Comparison of ENCODE assay signal across 8 cellular contexts in genomic region chr3:127671523-127672428, GRCh38. TPM values are rescaled to one million over a fixed set of nuclear protein-coding genes. Genes with fewer than 3 reads are reported as not detected.
A peak's percentile ranks its signal among the peaks of the same experiment; 100 is the strongest.
DNase-seq lines count a peak whose midpoint lies in the region; ATAC-seq and TF ChIP-seq lines count a peak whose summit lies in the region.

No MANE protein-coding gene starts in this region.

- peak; percentile 38 to 42 for DNase-seq in NOMO-1 (lab: John Stamatoyannopoulos, UW; ENCODE audit: unreplicated experiment in 2 of 2)
- DNase-seq in adrenal gland: peak in 4 of 7 donors; percentile 19 to 60 (median 27)
- DNase-seq in iPS DF 6.9 (ENCODE audit: low read depth, low spot score): no peak
- DNase-seq in HuH-7.5 (ENCODE audit: low spot score): no peak

- WGBS in adrenal gland, 4 donors: 6 to 45% (median 28%) methylated on average over 12 to 44 of the region's 44 CpGs
- WGBS in iPS DF 6.9 (ENCODE audit: insufficient coverage, insufficient read length): no CpG with 5 or more reads among the region's 44 CpGs

- intact Hi-C loops in adrenal gland (cut with DNase I): no loop called here

- H3K4me3 ChIP-seq in GM12875 (ENCODE audit: low read depth, low read length): peak overlapping the region; percentile 85
- H3K4me3 ChIP-seq in HEK293 (ENCODE audit: low read depth, low read length): peak overlapping the region; percentile 53
- peak overlapping the region; percentile 5 to 99 (median 57) for H3K4me3 ChIP-seq in adrenal gland
- peak overlapping the region; percentile 59; the same call in 1 of the 2 replicates for H3K4me3 ChIP-seq in iPS DF 6.9 (ENCODE audit: low read length)
- H3K4me3 ChIP-seq in skin epidermis: peak overlapping the region; percentile 77 to 93 (median 89)

- H3K27me3 ChIP-seq in adrenal gland (no peaks in the 10 kb centered on the region), iPS DF 6.9 (ENCODE audit: control insufficient read depth, insufficient read depth, low read length) (no peaks in the 10 kb centered on the region)

- H3K27ac ChIP-seq in HEK293 (ENCODE audit: extremely low read depth, low read depth, low read length): peak overlapping the region; percentile 58; the same call in 1 of the 2 replicates
- peak overlapping the region in 4 of 5 donors; percentile 75 to 94 (median 88) for H3K27ac ChIP-seq in adrenal gland
- H3K27ac ChIP-seq in iPS DF 6.9 (ENCODE audit: low read length): no peak overlapping the region
- H3K27ac ChIP-seq in skin epidermis: peak overlapping the region; percentile 79 to 99 (median 94)

- TF ChIP-seq CTCF in GM12875 (IDR thresholded peaks at IDR 0.05; ENCODE audit: borderline replicate concordance, insufficient read depth, low read depth, low read length) (no peak), HEK293 (tag by site-specific recombination; IDR thresholded peaks at IDR 0.05) (no peak), adrenal gland (IDR thresholded peaks at IDR 0.05) (no peak)

- no peak for ATAC-seq in GM18870 (IDR thresholded peaks at IDR 0.05; ENCODE audit: unreplicated experiment)

- H3K9me3 ChIP-seq in HEK293 (ENCODE audit: control insufficient read depth, insufficient read depth, low read depth, low read length) (no peaks in the 10 kb centered on the region), adrenal gland (replicated peaks in 1 of 3) (no peaks in the 10 kb centered on the region), iPS DF 6.9 (ENCODE audit: control insufficient read depth, insufficient read depth, low read length) (no peaks in the 10 kb centered on the region)

- no peaks in the 10 kb centered on the region for H3K4me1 ChIP-seq in HEK293 (ENCODE audit: control insufficient read depth, insufficient read depth, low read length)
- H3K4me1 ChIP-seq in adrenal gland (replicated peaks in 1 of 2): peaks cover 17 to 20% of the 10 kb centered on the region in 2 donors
- peaks cover 6% of the 10 kb centered on the region; the same call in 1 of the 2 replicates for H3K4me1 ChIP-seq in iPS DF 6.9 (ENCODE audit: control insufficient read depth, insufficient read depth, low read length)

- POLR2A ChIA-PET in HEK293 (lab: Yijun Ruan, JAX): no interaction called here

- no peak for TF ChIP-seq POLR2A in adrenal gland (IDR thresholded peaks at IDR 0.05)

- peaks cover 0 to 8% of the 10 kb centered on the region in 2 experiments; a peak in 1 of 3 replicates for H3K36me3 ChIP-seq in HEK293 (ENCODE audit: control insufficient read depth in 2 of 2, insufficient read depth in 1 of 2, low read length in 2 of 2)
- peaks cover 0 to under 1% of the 10 kb centered on the region in 2 donors for H3K36me3 ChIP-seq in adrenal gland (replicated peaks in 1 of 2)
- H3K36me3 ChIP-seq in iPS DF 6.9 (ENCODE audit: control insufficient read depth, insufficient read depth, low read length): no peaks in the 10 kb centered on the region; the same call in 1 of the 2 replicates

- CTCF ChIA-PET in HEK293 (lab: Yijun Ruan, JAX): interaction anchor here (0.6 to 0.7 kb wide), 2 partner anchors 17 to 374 kb away, joined by 3 to 5 read pairs; no protein-coding TSS in a partner anchor

TF ChIP-seq in HEK293, 187 proteins besides CTCF, POLR2A, EP300 and RAD21 (continues in another document):
- TF ChIP-seq ZNF510 (tag by site-specific recombination; IDR thresholded peaks at IDR 0.05; ENCODE audit: insufficient replicate concordance) (no peak), ZNF48 (tag by site-specific recombination; IDR thresholded peaks at IDR 0.05) (no peak), PRDM10 (tag by site-specific recombination; IDR thresholded peaks at IDR 0.05) (no peak), SETDB1 (IDR thresholded peaks at IDR 0.05; ENCODE audit: insufficient read length, low read length) (no peak), ZNF747 (tag by site-specific recombination; IDR thresholded peaks at IDR 0.05) (no peak), GLIS2 (tag by site-specific recombination; IDR thresholded peaks at IDR 0.05) (peak; percentile 16), ZNF426 (tag by site-specific recombination; IDR thresholded peaks at IDR 0.05) (no peak), ZNF530 (tag by site-specific recombination; IDR thresholded peaks at IDR 0.05; ENCODE audit: low read depth) (no peak), ZNF26 (tag by site-specific recombination; IDR thresholded peaks at IDR 0.05) (no peak), ZNF555 (tag by site-specific recombination; conservative IDR thresholded peaks at IDR 0.05) (no peak), ZNF558 (tag by site-specific recombination; IDR thresholded peaks at IDR 0.05) (no peak), ZNF292 (tag by site-specific recombination; IDR thresholded peaks at IDR 0.05; ENCODE audit: borderline replicate concordance, low read depth) (no peak), ZNF174 (tag by site-specific recombination; IDR thresholded peaks at IDR 0.05) (no peak), ZFP37 (tag by site-specific recombination; IDR thresholded peaks at IDR 0.05) (no peak), SCRT2 (tag by site-specific recombination; IDR thresholded peaks at IDR 0.05) (0 out of 2 replicates have a peak, but pooled peaks have one; percentile 53), ZNF138 (tag by site-specific recombination; IDR thresholded peaks at IDR 0.05; ENCODE audit: borderline replicate concordance) (no peak), ZNF548 (tag by site-specific recombination; IDR thresholded peaks at IDR 0.05) (no peak), ZSCAN23 (tag by site-specific recombination; IDR thresholded peaks at IDR 0.05) (no peak), ZBTB20 (tag by site-specific recombination; IDR thresholded peaks at IDR 0.05) (0 out of 2 replicates have a peak, but pooled peaks have one; percentile 10), BCL6B (tag by site-specific recombination; IDR thresholded peaks at IDR 0.05) (no peak)

RNA-seq across cellular contexts. Expression of gene ABTB1, which starts 1.0 kb away (rescaled TPM):
- total RNA-seq in adrenal gland: 10 to 100 TPM; 13.0 to 68.0 (median 32.2) TPM
- 10 to 100 TPM in 2 of 3 donors, 1 to 10 TPM in 1; 2.8 to 96.0 (median 62.1) TPM for polyA plus RNA-seq in adrenal gland

RNA-seq across cellular contexts. Expression of gene PODXL2, which starts 42.8 kb away (rescaled TPM):
- total RNA-seq in adrenal gland: 10 to 100 TPM; 22.0 to 52.4 (median 25.8) TPM
- polyA plus RNA-seq in adrenal gland: 10 to 100 TPM; 17.0 to 28.7 (median 22.5) TPM

Comparison
In these comparisons a context has a peak if more than half of its experiments do, and no peak if none do; other contexts are left out.
1. DNase-seq: peak in NOMO-1 (2 of 2) and adrenal gland (4 of 7); none in iPS DF 6.9 (single experiment) and HuH-7.5 (single experiment).
2. Peak in every context shown above with its lines, with median percentiles within 50 percentile points of each other: H3K4me3 ChIP-seq.